Comparison of ENCODE assay signal across 8 cellular contexts in the genomic region with DNA sequence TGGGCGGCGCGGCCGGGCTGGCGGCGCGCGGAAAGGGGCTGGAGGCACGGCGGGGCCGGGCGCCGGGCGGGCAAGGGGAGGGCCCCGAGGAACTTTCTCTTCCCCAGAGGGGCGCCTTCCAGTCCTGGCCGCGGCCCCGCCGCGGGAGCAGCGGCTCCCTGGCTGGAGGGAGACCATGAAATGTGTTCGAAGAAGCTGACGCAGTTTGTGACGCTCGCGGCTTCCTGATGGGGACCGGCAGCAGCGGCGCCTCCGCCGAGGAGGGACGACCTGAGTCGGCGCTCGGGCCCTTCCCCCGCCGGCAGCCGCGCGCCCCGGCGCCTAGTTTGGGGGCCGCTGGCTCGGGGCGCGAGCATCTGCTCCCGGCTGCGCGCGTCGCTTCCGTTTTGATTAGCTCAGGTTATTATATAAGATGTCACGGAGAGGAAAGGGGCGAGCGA.
DNase-seq lines count a peak whose midpoint lies in the region; ATAC-seq and TF ChIP-seq lines count a peak whose summit lies in the region.

No MANE protein-coding gene starts in this region.

- peak; percentile 52 for ATAC-seq in HG02885 (IDR thresholded peaks at IDR 0.05; ENCODE audit: poor library complexity, unreplicated experiment)

- no peaks in the 10 kb centered on the region for H3K27me3 ChIP-seq in mucosa of rectum (ENCODE audit: control insufficient read depth in 2 of 2, insufficient read depth in 2 of 2, low read length in 2 of 2)

- peak overlapping the region; percentile 76 to 88 for H3K9ac ChIP-seq in mucosa of rectum (ENCODE audit: low read depth in 1 of 2, low read length in 2 of 2)

- H3K4me3 ChIP-seq in epithelial cell of esophagus (ENCODE audit: low read length) = peak overlapping the region; percentile 62
- H3K4me3 ChIP-seq in mucosa of rectum (ENCODE audit: low read length in 2 of 2) = peak overlapping the region; percentile 75 to 78

- no peaks in the 10 kb centered on the region for H3K9me3 ChIP-seq in mucosa of rectum (ENCODE audit: control insufficient read depth in 2 of 2, low read length in 2 of 2)

- H3K27ac ChIP-seq in mucosa of rectum (ENCODE audit: low read depth in 2 of 2, low read length in 2 of 2) = peak overlapping the region; percentile 84 to 89

- peaks cover 7 to 10% of the 10 kb centered on the region in 2 donors for H3K4me1 ChIP-seq in mucosa of rectum (ENCODE audit: control insufficient read depth in 2 of 2, insufficient read depth in 2 of 2, low read length in 2 of 2)

- DNase-seq in SIG-M5 treated with dmso at 0.1 percent for 504 hours (lab: John Stamatoyannopoulos, UW; ENCODE audit: unreplicated experiment) (peak; percentile 9), SIG-M5 (lab: John Stamatoyannopoulos, UW) (no peak), NCI-H510A (lab: John Stamatoyannopoulos, UW) (peak; percentile 54), activated T-cell treated with anti-CD3 and anti-CD28 coated beads for 24 hours (ENCODE audit: low read depth) (peak; percentile 55), epithelial cell of esophagus (ENCODE audit: low read depth) (peak; percentile 44)
- DNase-seq in stimulated activated CD8-positive, alpha-beta memory T cell treated with anti-CD3 and anti-CD28 coated beads, Interleukin-4, amount 100 ng/mL, for 4 hours (ENCODE audit: low read depth in 2 of 2, low spot score in 1 of 2) = peak; percentile 39 to 44

- H3K36me3 ChIP-seq in mucosa of rectum (ENCODE audit: control insufficient read depth in 2 of 2, insufficient read depth in 2 of 2, low read length in 2 of 2) = no peaks in the 10 kb centered on the region

- no peak for TF ChIP-seq CTCF in epithelial cell of esophagus (IDR thresholded peaks at IDR 0.05; ENCODE audit: insufficient read depth, low read depth, low read length, missing control alignments)
